Comparison of ENCODE assay signal across 17 cellular contexts in genomic region chr22:40057652-40058051, GRCh38.
DNase-seq lines count a peak whose midpoint lies in the region; ATAC-seq, FAIRE-seq and TF ChIP-seq lines count a peak whose summit lies in the region.
"Had no signal": no experiment of that assay in that cellular context is flagged by ENCODE, and none has a peak within 500 bp of the region (broad histone marks: within the 10 kb centered on the region; RNA-seq: fewer than 3 reads in every experiment).

No MANE protein-coding gene starts in this region.

- no peak overlapping the region for H2BK12ac ChIP-seq in H1 (ENCODE audit: low read depth, low read length)

- ATAC-seq in stimulated activated naive CD8-positive, alpha-beta T cell treated with anti-CD3 and anti-CD28 coated beads, Interleukin-15, Interleukin-2, amounts not matched to agents 100 U/mL and 50 U/mL, for 24 hours = no peak
- no peak for ATAC-seq in sciatic nerve

- no peaks in the 10 kb centered on the region for H3K23me2 ChIP-seq in H1 (ENCODE audit: low read depth, low read length)

- no peaks in the 10 kb centered on the region for H3K27me3 Mint-ChIP-seq in stimulated activated naive CD8-positive, alpha-beta T cell treated with anti-CD3 and anti-CD28 coated beads, Interleukin-15, Interleukin-2, amounts not matched to agents 100 ng/mL and 50 ng/mL, for 24 hours
- H3K27me3 Mint-ChIP-seq in activated CD4-positive, alpha-beta memory T cell treated with anti-CD3 and anti-CD28 coated beads for 36 hours = no peaks in the 10 kb centered on the region
- H3K27me3 Mint-ChIP-seq: brain had no signal

- TF ChIP-seq RAD21 in H1 (IDR thresholded peaks at IDR 0.05 in 1 of 2, conservative IDR thresholded peaks at IDR 0.05 in 1 of 2; ENCODE audit: low read depth in 2 of 2, low read length in 2 of 2) = no peak

- no peak overlapping the region for H4K91ac ChIP-seq in H1 (replicated peaks; ENCODE audit: insufficient read length, low read length)

- peaks cover 80% of the 10 kb centered on the region for H3K4me1 Mint-ChIP-seq in stimulated activated naive CD8-positive, alpha-beta T cell treated with anti-CD3 and anti-CD28 coated beads, Interleukin-15, Interleukin-2, amounts not matched to agents 100 ng/mL and 50 ng/mL, for 24 hours (ENCODE audit: low read depth)
- peaks cover 66% of the 10 kb centered on the region for H3K4me1 Mint-ChIP-seq in activated CD4-positive, alpha-beta memory T cell treated with anti-CD3 and anti-CD28 coated beads for 36 hours (ENCODE audit: low read depth)

- no peaks in the 10 kb centered on the region for H3K9me3 Mint-ChIP-seq in stimulated activated naive CD8-positive, alpha-beta T cell treated with anti-CD3 and anti-CD28 coated beads, Interleukin-15, Interleukin-2, amounts not matched to agents 100 ng/mL and 50 ng/mL, for 24 hours
- no peaks in the 10 kb centered on the region for H3K9me3 Mint-ChIP-seq in activated CD4-positive, alpha-beta memory T cell treated with anti-CD3 and anti-CD28 coated beads for 36 hours
- H3K9me3 Mint-ChIP-seq: brain had no signal

- peaks cover 5 to 24% (median 10%) of the 10 kb centered on the region in 4 experiments for H3K4me1 ChIP-seq in H1 (replicated peaks in 1 of 4; ENCODE audit: control insufficient read depth in 3 of 4, insufficient read depth in 4 of 4, low read length in 3 of 4)
- H3K4me1 ChIP-seq: Caco-2, colonic mucosa had no signal

- no peak overlapping the region for H2BK120ac ChIP-seq in H1 (replicated peaks; ENCODE audit: low read depth, low read length)

- no peak for TF ChIP-seq POLR2A in H1 (IDR thresholded peaks at IDR 0.05; ENCODE audit: control extremely low read depth in 1 of 2, low read depth in 2 of 2, low read length in 2 of 2)

- peaks cover 0 to 56% of the 10 kb centered on the region in 2 experiments; a peak in 2 of 4 replicates for H3K79me2 ChIP-seq in H1 (ENCODE audit: control insufficient read depth in 1 of 2, insufficient read depth in 2 of 2, low read length in 2 of 2)

- no peak for TF ChIP-seq CTCF in H1 (IDR thresholded peaks at IDR 0.05; ENCODE audit: control extremely low read depth in 1 of 3, insufficient read depth in 1 of 3, low read depth in 1 of 3, low read length in 3 of 3)

- H3K14ac ChIP-seq in H1 (ENCODE audit: insufficient read length) = no peak overlapping the region

- intact Hi-C loops in activated CD4-positive, alpha-beta memory T cell treated with anti-CD3 and anti-CD28 coated beads for 36 hours (cut with micrococcal nuclease) = loop anchor here (5.0 kb wide), 4 partner anchors 140 to 290 kb away; partner anchors contain the start of gene ADSL
- intact Hi-C loops in sciatic nerve (cut with DNase I) = no loop called here

- H3K18ac ChIP-seq in H1 (ENCODE audit: extremely low read depth, low read length) = no peak overlapping the region

- H3K4me3 Mint-ChIP-seq in stimulated activated naive CD8-positive, alpha-beta T cell treated with anti-CD3 and anti-CD28 coated beads, Interleukin-15, Interleukin-2, amounts not matched to agents 100 ng/mL and 50 ng/mL, for 24 hours = peak overlapping the region; percentile 66
- peak overlapping the region; percentile 9 for H3K4me3 Mint-ChIP-seq in activated CD4-positive, alpha-beta memory T cell treated with anti-CD3 and anti-CD28 coated beads for 36 hours
- H3K4me3 Mint-ChIP-seq: brain had no signal

- peaks cover 3 to 5% of the 10 kb centered on the region in 2 experiments for H4K20me1 ChIP-seq in H1 (replicated peaks in 1 of 2; ENCODE audit: control insufficient read depth in 1 of 2, insufficient read depth in 2 of 2, low read length in 2 of 2)

- H2AK5ac ChIP-seq in H1 (ENCODE audit: low read depth, low read length) = no peak overlapping the region

- H3K4me3 ChIP-seq in H1 (ENCODE audit: extremely low read depth in 1 of 4, insufficient read depth in 2 of 4, low read depth in 3 of 4, low read length in 4 of 4) = no peak overlapping the region
- H3K4me3 ChIP-seq: colonic mucosa, right atrium auricular region, thyroid gland had no signal

- peak; percentile 39 for FAIRE-seq in H1 (lab: Jason Lieb, UNC)
- FAIRE-seq: GM19239 had no signal

- POLR2A ChIA-PET in activated CD4-positive, alpha-beta memory T cell treated with anti-CD3 and anti-CD28 coated beads for 36 hours (lab: Charles Lee) = no interaction called here
- POLR2A ChIA-PET in H1 (lab: Charles Lee; ENCODE audit: partially characterized antibody) = no interaction called here

- no peaks in the 10 kb centered on the region for H3K79me1 ChIP-seq in H1 (ENCODE audit: low read depth, low read length)

- H2BK5ac ChIP-seq in H1 (ENCODE audit: low read depth, low read length) = no peak overlapping the region

- no peak overlapping the region for H4K8ac ChIP-seq in H1 (ENCODE audit: extremely low read depth, insufficient read depth, low read length)

- no peak overlapping the region for H3K56ac ChIP-seq in H1 (replicated peaks; ENCODE audit: insufficient read length, low read depth, low read length)

- no peak overlapping the region for H4K5ac ChIP-seq in H1 (ENCODE audit: insufficient read length, low read depth, low read length)

- H3K9me3 ChIP-seq in H1 (ENCODE audit: insufficient read depth in 2 of 2, low read depth in 1 of 2, low read length in 1 of 2) = no peaks in the 10 kb centered on the region
- H3K9me3 ChIP-seq: Caco-2, colonic mucosa, right atrium auricular region, thyroid gland had no signal

- CTCF ChIA-PET in activated CD4-positive, alpha-beta memory T cell treated with anti-CD3 and anti-CD28 coated beads for 36 hours (lab: Charles Lee) = no interaction called here
- CTCF ChIA-PET in H1 (lab: Charles Lee; ENCODE audit: partially characterized antibody) = interaction anchor here (1.1 kb wide), 1 partner anchor 9 kb away, joined by 5 read pairs; no protein-coding TSS in a partner anchor

- H3K36me3 Mint-ChIP-seq in stimulated activated naive CD8-positive, alpha-beta T cell treated with anti-CD3 and anti-CD28 coated beads, Interleukin-15, Interleukin-2, amounts not matched to agents 100 ng/mL and 50 ng/mL, for 24 hours (ENCODE audit: low read depth) = no peaks in the 10 kb centered on the region
- no peaks in the 10 kb centered on the region for H3K36me3 Mint-ChIP-seq in activated CD4-positive, alpha-beta memory T cell treated with anti-CD3 and anti-CD28 coated beads for 36 hours
- H3K36me3 Mint-ChIP-seq: brain had no signal

- no peak overlapping the region for H2BK20ac ChIP-seq in H1 (ENCODE audit: low read length)

- no peaks in the 10 kb centered on the region for H3K36me3 ChIP-seq in H1 (ENCODE audit: control insufficient read depth in 2 of 4, insufficient read depth in 4 of 4, low read length in 3 of 4)
- H3K36me3 ChIP-seq: colonic mucosa, right atrium auricular region, thyroid gland had no signal

- no peak overlapping the region for H3K27ac ChIP-seq in H1 (ENCODE audit: low read depth, low read length)
- H3K27ac ChIP-seq: colonic mucosa, right atrium auricular region had no signal

- TF ChIP-seq EP300 in H1 (IDR thresholded peaks at IDR 0.05; ENCODE audit: borderline replicate concordance in 1 of 2, low read depth in 2 of 2, low read length in 2 of 2) = no peak

- H3K4me2 ChIP-seq in H1 (ENCODE audit: insufficient read depth in 1 of 2, low read depth in 2 of 2, low read length in 2 of 2) = no peak overlapping the region

- no peak overlapping the region for H3K9ac ChIP-seq in H1 (replicated peaks in 1 of 4; ENCODE audit: extremely low read depth in 1 of 4, low read depth in 3 of 4, low read length in 3 of 4)

- no peak for DNase-seq in stimulated activated naive CD8-positive, alpha-beta T cell treated with anti-CD3 and anti-CD28 coated beads, Interleukin-15, Interleukin-2, amounts not matched to agents 100 U/mL and 50 U/mL, for 24 hours
- no peak for DNase-seq in activated CD4-positive, alpha-beta memory T cell treated with anti-CD3 and anti-CD28 coated beads for 36 hours
- DNase-seq in H1 (ENCODE audit: low read depth in 1 of 2, low spot score in 2 of 2) = no peak
- no peak for DNase-seq in NCI-H226
- no peak for DNase-seq in NOMO-1 treated with DMSO at 0.1 percent for 48 hours (lab: John Stamatoyannopoulos, UW; ENCODE audit: unreplicated experiment)
- no peak for DNase-seq in sciatic nerve (ENCODE audit: low spot score)
- DNase-seq: Caco-2, colonic mucosa, GOT3, NCI-H1092 treated with DMSO at 0.1 percent for 48 hours, NCI-H2107, NCI-H524 treated with DMSO at 0.1 percent for 48 hours had no signal

- H2BK15ac ChIP-seq in H1 (ENCODE audit: low read length) = no peak overlapping the region

- H3K23ac ChIP-seq in H1 (ENCODE audit: insufficient read length) = no peak overlapping the region

- no peak overlapping the region for H3K4ac ChIP-seq in H1 (replicated peaks; ENCODE audit: insufficient read length, low read depth, low read length)

- no peaks in the 10 kb centered on the region for H3K27me3 ChIP-seq in H1 (replicated peaks in 1 of 4; ENCODE audit: control insufficient read depth in 3 of 4, extremely low read depth in 1 of 4, insufficient read depth in 3 of 4, low read length in 3 of 4)
- H3K27me3 ChIP-seq: colonic mucosa, right atrium auricular region, thyroid gland had no signal

- H2AFZ ChIP-seq in H1 (ENCODE audit: low read length) = no peak overlapping the region

- H3K27ac Mint-ChIP-seq in stimulated activated naive CD8-positive, alpha-beta T cell treated with anti-CD3 and anti-CD28 coated beads, Interleukin-15, Interleukin-2, amounts not matched to agents 100 ng/mL and 50 ng/mL, for 24 hours = peak overlapping the region; percentile 90
- peak overlapping the region; percentile 67 for H3K27ac Mint-ChIP-seq in activated CD4-positive, alpha-beta memory T cell treated with anti-CD3 and anti-CD28 coated beads for 36 hours
- H3K27ac Mint-ChIP-seq: brain had no signal

TF ChIP-seq in H1, 55 proteins besides CTCF, POLR2A, EP300 and RAD21:
- TF ChIP-seq SP2 (IDR thresholded peaks at IDR 0.05; ENCODE audit: low read length) (no peak), KDM5A (IDR thresholded peaks at IDR 0.05; ENCODE audit: low read length) (no peak), FOSL1 (IDR thresholded peaks at IDR 0.05; ENCODE audit: insufficient read depth, low read depth, low read length) (no peak), SIRT6 (IDR thresholded peaks at IDR 0.05; ENCODE audit: low read length) (no peak), SUZ12 (IDR thresholded peaks at IDR 0.05; ENCODE audit: low read length) (no peak), SIN3A (conservative IDR thresholded peaks at IDR 0.05 in 1 of 2, IDR thresholded peaks at IDR 0.05 in 1 of 2; ENCODE audit: low read depth in 1 of 2, low read length in 2 of 2) (no peak), GABPA (IDR thresholded peaks at IDR 0.05; ENCODE audit: borderline replicate concordance, insufficient read depth, low read length) (no peak), SP4 (IDR thresholded peaks at IDR 0.05; ENCODE audit: low read length) (no peak), JUN (IDR thresholded peaks at IDR 0.05; ENCODE audit: low read depth, low read length) (no peak), JUND (IDR thresholded peaks at IDR 0.05; ENCODE audit: low read length) (no peak), TAF7 (optimal IDR thresholded peaks at IDR 0.05; ENCODE audit: borderline replicate concordance, low read depth, low read length) (no peak)
TF ChIP-seq in H1: peak in this region for 0.
